ENCODE assay signal across 18 cellular contexts in genomic region chr4:121472937-121473721, GRCh38.
DNase-seq lines count a peak whose midpoint lies in the region; ATAC-seq and TF ChIP-seq lines count a peak whose summit lies in the region.
"Had no signal": no experiment of that assay in that cellular context is flagged by ENCODE, and none has a peak within 500 bp of the region (broad histone marks: within the 10 kb centered on the region; RNA-seq: fewer than 3 reads in every experiment).

No MANE protein-coding gene starts in this region.

- no peaks in the 10 kb centered on the region for H3K36me3 Mint-ChIP-seq in activated CD8-positive, alpha-beta T cell treated with anti-CD3 and anti-CD28 coated beads for 36 hours (ENCODE audit: low read depth)
- H3K36me3 Mint-ChIP-seq in activated CD8-positive, alpha-beta T cell treated with anti-CD3 and anti-CD28 coated beads, Interleukin-2, amount 10 ng/mL, durations not matched to agents 7 days and 5 days (ENCODE audit: low read depth): no peaks in the 10 kb centered on the region
- H3K36me3 Mint-ChIP-seq in GM23338 (ENCODE audit: low read depth) (peaks cover 5% of the 10 kb centered on the region; the same call in 1 of the 3 replicates), Caco-2 (ENCODE audit: insufficient read depth, unreplicated experiment) (no peaks in the 10 kb centered on the region)

- H3K79me2 ChIP-seq in GM23338 (replicated peaks; ENCODE audit: insufficient read depth): no peaks in the 10 kb centered on the region

- H3K4me1 ChIP-seq in GM23338 (ENCODE audit: insufficient read depth): peaks cover 4% of the 10 kb centered on the region; the same call in 1 of the 2 replicates
- H3K4me1 ChIP-seq in Caco-2: no peaks in the 10 kb centered on the region

- no peaks in the 10 kb centered on the region for H4K20me1 ChIP-seq in GM23338 (replicated peaks; ENCODE audit: insufficient read depth)

- DNase-seq in activated CD8-positive, alpha-beta T cell treated with anti-CD3 and anti-CD28 coated beads for 36 hours: peak; percentile 5
- no peak for DNase-seq in activated CD8-positive, alpha-beta T cell treated with anti-CD3 and anti-CD28 coated beads, Interleukin-2, amount 10 ng/mL, durations not matched to agents 7 days and 5 days
- DNase-seq in GM23338 (ENCODE audit: low spot score): no peak
- DNase-seq in medulla oblongata (ENCODE audit: extremely low spot score): no peak
- DNase-seq in amniotic stem cell (lab: John Stamatoyannopoulos, UW): no peak
- no peak for DNase-seq in NCI-H2171 (lab: John Stamatoyannopoulos, UW)
- DNase-seq in Caco-2: no peak
- DNase-seq: activated CD4-positive, CD25-positive, alpha-beta regulatory T cell; CD4-positive, alpha-beta memory T cell; kidney; mucosa of descending colon; NCI-H1436 treated with DMSO at 0.1 percent for 48 hours; NCI-H524 treated with DMSO at 0.1 percent for 48 hours; stimulated activated naive CD8-positive, alpha-beta T cell treated with anti-CD3 and anti-CD28 coated beads, Interleukin-15, amount 100 ng/mL, for 72 hours; T-cell had no signal

- 0 out of 2 replicates have a peak, but pooled peaks cover 6% of the 10 kb centered on the region for H3K9me3 ChIP-seq in Caco-2
- H3K9me3 ChIP-seq: mucosa of descending colon had no signal

- intact Hi-C loops in activated CD8-positive, alpha-beta T cell treated with anti-CD3 and anti-CD28 coated beads for 36 hours (cut with micrococcal nuclease): no loop called here
- intact Hi-C loops in Caco-2 (cut with micrococcal nuclease; ENCODE audit: unreplicated experiment): no loop called here

- H3K9me3 Mint-ChIP-seq in activated CD8-positive, alpha-beta T cell treated with anti-CD3 and anti-CD28 coated beads for 36 hours: peaks cover 2% of the 10 kb centered on the region
- no peaks in the 10 kb centered on the region for H3K9me3 Mint-ChIP-seq in activated CD8-positive, alpha-beta T cell treated with anti-CD3 and anti-CD28 coated beads, Interleukin-2, amount 10 ng/mL, durations not matched to agents 7 days and 5 days (ENCODE audit: insufficient read depth)
- H3K9me3 Mint-ChIP-seq in GM23338 (peaks cover 12% of the 10 kb centered on the region), Caco-2 (ENCODE audit: unreplicated experiment) (peaks cover 10% of the 10 kb centered on the region)

- H3K4me2 ChIP-seq in GM23338: no peak overlapping the region

- CTCF ChIA-PET in activated CD8-positive, alpha-beta T cell treated with anti-CD3 and anti-CD28 coated beads for 36 hours (lab: Charles Lee): interaction anchor here (1.0 to 2.4 kb wide), 4 partner anchors 10 to 11 kb away, joined by 4 to 7 read pairs (median 6); no protein-coding TSS in a partner anchor
- CTCF ChIA-PET in activated CD8-positive, alpha-beta T cell treated with anti-CD3 and anti-CD28 coated beads, Interleukin-2, amount 10 ng/mL, durations not matched to agents 7 days and 5 days (lab: Charles Lee): interaction anchor here (1.0 to 1.3 kb wide), 3 partner anchors 10 to 102 kb away, joined by 4 read pairs; no protein-coding TSS in a partner anchor
- CTCF ChIA-PET in Caco-2 (lab: Charles Lee): no interaction called here

- H2AFZ ChIP-seq in GM23338: peak overlapping the region; percentile 49; the same call in 1 of the 2 replicates

- H3K27me3 ChIP-seq in GM23338 (ENCODE audit: insufficient read depth): no peaks in the 10 kb centered on the region
- no peaks in the 10 kb centered on the region for H3K27me3 ChIP-seq in Caco-2 (replicated peaks; ENCODE audit: control insufficient read depth, insufficient read depth, low read length)

- peaks cover 2% of the 10 kb centered on the region for H3K27me3 Mint-ChIP-seq in activated CD8-positive, alpha-beta T cell treated with anti-CD3 and anti-CD28 coated beads for 36 hours
- peaks cover 10% of the 10 kb centered on the region for H3K27me3 Mint-ChIP-seq in activated CD8-positive, alpha-beta T cell treated with anti-CD3 and anti-CD28 coated beads, Interleukin-2, amount 10 ng/mL, durations not matched to agents 7 days and 5 days (ENCODE audit: low read depth)
- H3K27me3 Mint-ChIP-seq in GM23338 (ENCODE audit: insufficient read depth, low read depth, poor library complexity) (peaks cover 2% of the 10 kb centered on the region), Caco-2 (ENCODE audit: insufficient read depth, unreplicated experiment) (no peaks in the 10 kb centered on the region)
- H3K27me3 Mint-ChIP-seq: stimulated activated naive CD8-positive, alpha-beta T cell treated with anti-CD3 and anti-CD28 coated beads, Interleukin-15, amount 100 ng/mL, for 72 hours had no signal

- H3K4me3 ChIP-seq in GM23338 (no peak overlapping the region), Caco-2 (ENCODE audit: low read depth, low read length) (no peak overlapping the region)
- H3K4me3 ChIP-seq: mucosa of descending colon had no signal

- peaks cover 2% of the 10 kb centered on the region for H3K4me1 Mint-ChIP-seq in activated CD8-positive, alpha-beta T cell treated with anti-CD3 and anti-CD28 coated beads for 36 hours (ENCODE audit: low read depth)
- peaks cover 4% of the 10 kb centered on the region for H3K4me1 Mint-ChIP-seq in activated CD8-positive, alpha-beta T cell treated with anti-CD3 and anti-CD28 coated beads, Interleukin-2, amount 10 ng/mL, durations not matched to agents 7 days and 5 days (ENCODE audit: low read depth)
- H3K4me1 Mint-ChIP-seq in GM23338: no peaks in the 10 kb centered on the region; the same call in 2 of the 3 replicates
- H3K4me1 Mint-ChIP-seq in Caco-2 (ENCODE audit: low read depth, unreplicated experiment): no peaks in the 10 kb centered on the region
- H3K4me1 Mint-ChIP-seq: central memory CD8-positive, alpha-beta T cell; stimulated activated naive CD8-positive, alpha-beta T cell treated with anti-CD3 and anti-CD28 coated beads, Interleukin-15, amount 100 ng/mL, for 72 hours had no signal

- TF ChIP-seq CTCF in activated CD8-positive, alpha-beta T cell treated with anti-CD3 and anti-CD28 coated beads for 36 hours (IDR thresholded peaks at IDR 0.05): no peak
- no peak for TF ChIP-seq CTCF in GM23338 (conservative IDR thresholded peaks at IDR 0.05; ENCODE audit: low read depth in 2 of 2)
- TF ChIP-seq CTCF in Caco-2 (IDR thresholded peaks at IDR 0.05; ENCODE audit: insufficient read depth in 1 of 2, low read depth in 1 of 2, low read length in 1 of 2, severe bottlenecking in 1 of 2, unreplicated experiment in 1 of 2): no peak

- POLR2A ChIA-PET in activated CD8-positive, alpha-beta T cell treated with anti-CD3 and anti-CD28 coated beads for 36 hours (lab: Charles Lee): no interaction called here
- POLR2A ChIA-PET in activated CD8-positive, alpha-beta T cell treated with anti-CD3 and anti-CD28 coated beads, Interleukin-2, amount 10 ng/mL, durations not matched to agents 7 days and 5 days (lab: Charles Lee): no interaction called here
- POLR2A ChIA-PET in Caco-2 (lab: Charles Lee): no interaction called here

- no peaks in the 10 kb centered on the region for H3K9me2 ChIP-seq in GM23338 (ENCODE audit: insufficient read depth)

- ATAC-seq in activated CD8-positive, alpha-beta T cell treated with anti-CD3 and anti-CD28 coated beads for 36 hours: no peak
- no peak for ATAC-seq in activated CD8-positive, alpha-beta T cell treated with anti-CD3 and anti-CD28 coated beads, Interleukin-2, amount 10 ng/mL, durations not matched to agents 7 days and 5 days
- ATAC-seq in GM23338: no peak
- peak; percentile 78 for ATAC-seq in HG03378 (IDR thresholded peaks at IDR 0.05; ENCODE audit: unreplicated experiment)
- ATAC-seq: mucosa of descending colon; stimulated activated naive CD8-positive, alpha-beta T cell treated with anti-CD3 and anti-CD28 coated beads, Interleukin-15, amount 100 ng/mL, for 72 hours; T-cell had no signal

- no peak overlapping the region for H3K4me3 Mint-ChIP-seq in activated CD8-positive, alpha-beta T cell treated with anti-CD3 and anti-CD28 coated beads for 36 hours
- H3K4me3 Mint-ChIP-seq in activated CD8-positive, alpha-beta T cell treated with anti-CD3 and anti-CD28 coated beads, Interleukin-2, amount 10 ng/mL, durations not matched to agents 7 days and 5 days: no peak overlapping the region
- H3K4me3 Mint-ChIP-seq in GM23338 (no peak overlapping the region), Caco-2 (ENCODE audit: unreplicated experiment) (no peak overlapping the region)
- H3K4me3 Mint-ChIP-seq: central memory CD8-positive, alpha-beta T cell; stimulated activated naive CD8-positive, alpha-beta T cell treated with anti-CD3 and anti-CD28 coated beads, Interleukin-15, amount 100 ng/mL, for 72 hours; T-cell had no signal

- no peaks in the 10 kb centered on the region for H3K36me3 ChIP-seq in GM23338 (ENCODE audit: insufficient read depth)
- H3K36me3 ChIP-seq in Caco-2 (ENCODE audit: control insufficient read depth, insufficient read depth, low read length): no peaks in the 10 kb centered on the region

- H3K27ac ChIP-seq in GM23338 (ENCODE audit: low read depth): no peak overlapping the region
- H3K27ac ChIP-seq: HL-60 had no signal

- H3F3A ChIP-seq in GM23338 (replicated peaks; ENCODE audit: low read depth): no peaks in the 10 kb centered on the region

- BruUV-seq in Caco-2 (replicated peaks; lab: Mats Ljungman, UMichigan): no TSS peak

- H3K27ac Mint-ChIP-seq in activated CD8-positive, alpha-beta T cell treated with anti-CD3 and anti-CD28 coated beads for 36 hours: no peak overlapping the region
- no peak overlapping the region for H3K27ac Mint-ChIP-seq in activated CD8-positive, alpha-beta T cell treated with anti-CD3 and anti-CD28 coated beads, Interleukin-2, amount 10 ng/mL, durations not matched to agents 7 days and 5 days
- H3K27ac Mint-ChIP-seq in GM23338 (no peak overlapping the region), Caco-2 (ENCODE audit: unreplicated experiment) (no peak overlapping the region)
- H3K27ac Mint-ChIP-seq: CD4-positive, alpha-beta memory T cell; T-cell had no signal
